In genomic region chr15:52233405-52233804, GRCh38 we compare ENCODE assay signal across 9 cellular contexts. TPM values are rescaled to one million over a fixed set of nuclear protein-coding genes. Genes with fewer than 3 reads are reported as not detected.
A peak's percentile ranks its signal among the peaks of the same experiment; 100 is the strongest.
DNase-seq lines count a peak whose midpoint lies in the region; ATAC-seq, FAIRE-seq and TF ChIP-seq lines count a peak whose summit lies in the region.
"Had no signal": no experiment of that assay in that cellular context is flagged by ENCODE, and none has a peak within 500 bp of the region (broad histone marks: within the 10 kb centered on the region; RNA-seq: fewer than 3 reads in every experiment).

No MANE protein-coding gene starts in this region.

- intact Hi-C loops in naive thymus-derived CD4-positive, alpha-beta T cell (cut with micrococcal nuclease), result no loop called here
- intact Hi-C loops in thyroid gland (cut with DNase I), result no loop called here

- peaks cover 6% of the 10 kb centered on the region for H3K27me3 Mint-ChIP-seq in HFFc6 (ENCODE audit: insufficient read depth)
- no peaks in the 10 kb centered on the region for H3K27me3 Mint-ChIP-seq in naive thymus-derived CD4-positive, alpha-beta T cell
- H3K27me3 Mint-ChIP-seq in stimulated activated naive CD8-positive, alpha-beta T cell treated with anti-CD3 and anti-CD28 coated beads, Interleukin-15, amount 100 ng/mL, for 72 hours, result no peaks in the 10 kb centered on the region

- no peaks in the 10 kb centered on the region for H3K36me3 ChIP-seq in naive thymus-derived CD4-positive, alpha-beta T cell (ENCODE audit: control insufficient read depth in 2 of 3, insufficient read depth in 3 of 3, low read length in 3 of 3)
- H3K36me3 ChIP-seq in thyroid gland, result peaks cover 17 to 35% of the 10 kb centered on the region in 2 donors

- H3K9me3 ChIP-seq in naive thymus-derived CD4-positive, alpha-beta T cell (ENCODE audit: control insufficient read depth in 2 of 3, low read length in 3 of 3), result no peaks in the 10 kb centered on the region
- H3K9me3 ChIP-seq in thyroid gland, result no peaks in the 10 kb centered on the region

- DNase-seq in GM18507 (ENCODE audit: extremely low spot score, insufficient read length, low read depth), result no peak
- DNase-seq in HFFc6, result peak; percentile 48
- DNase-seq in RPMI7951 (ENCODE audit: low read depth), result peak; percentile 78
- DNase-seq in naive thymus-derived CD4-positive, alpha-beta T cell, result no peak
- no peak for DNase-seq in thyroid gland
- DNase-seq in stimulated activated naive CD8-positive, alpha-beta T cell treated with anti-CD3 and anti-CD28 coated beads, Interleukin-15, amount 100 ng/mL, for 72 hours, result no peak
- no peak for DNase-seq in NCI-H1930 (lab: John Stamatoyannopoulos, UW)
- DNase-seq: substantia nigra, SW 1271 had no signal

- no peaks in the 10 kb centered on the region for H3K36me3 Mint-ChIP-seq in HFFc6 (ENCODE audit: low read depth)
- peaks cover 0 to 2% (median 0%) of the 10 kb centered on the region in 5 donors for H3K36me3 Mint-ChIP-seq in naive thymus-derived CD4-positive, alpha-beta T cell

- CTCF ChIA-PET in naive thymus-derived CD4-positive, alpha-beta T cell (lab: Charles Lee), result interaction anchor here (0.7 to 3.9 kb wide), 3 partner anchors 12 to 24 kb away, joined by 3 to 25 read pairs (median 4); no protein-coding TSS in a partner anchor

- TF ChIP-seq POLR2A in thyroid gland (IDR thresholded peaks at IDR 0.05), result no peak

- no peaks in the 10 kb centered on the region for H3K27me3 ChIP-seq in naive thymus-derived CD4-positive, alpha-beta T cell (ENCODE audit: control insufficient read depth in 2 of 2, insufficient read depth in 2 of 2, low read length in 2 of 2)
- H3K27me3 ChIP-seq in thyroid gland, result no peaks in the 10 kb centered on the region

- peaks cover 40% of the 10 kb centered on the region for H3K4me1 Mint-ChIP-seq in HFFc6 (ENCODE audit: low read depth)
- H3K4me1 Mint-ChIP-seq in naive thymus-derived CD4-positive, alpha-beta T cell, result peaks cover 23 to 58% (median 46%) of the 10 kb centered on the region in 7 donors
- peaks cover 39% of the 10 kb centered on the region for H3K4me1 Mint-ChIP-seq in stimulated activated naive CD8-positive, alpha-beta T cell treated with anti-CD3 and anti-CD28 coated beads, Interleukin-15, amount 100 ng/mL, for 72 hours

- WGBS in thyroid gland, 2 donors, result 76 to 84% methylated on average over 4 of the region's 4 CpGs

- no peak overlapping the region for H3K4me3 ChIP-seq in naive thymus-derived CD4-positive, alpha-beta T cell (ENCODE audit: low read length)
- H3K4me3 ChIP-seq in thyroid gland (replicated peaks in 1 of 3), result no peak overlapping the region

- peak overlapping the region; percentile 78 for H3K27ac Mint-ChIP-seq in HFFc6
- peak overlapping the region in 8 of 9 donors; percentile 95 to 98 (median 96) for H3K27ac Mint-ChIP-seq in naive thymus-derived CD4-positive, alpha-beta T cell
- H3K27ac Mint-ChIP-seq in stimulated activated naive CD8-positive, alpha-beta T cell treated with anti-CD3 and anti-CD28 coated beads, Interleukin-15, amount 100 ng/mL, for 72 hours, result peak overlapping the region in 1 of 2 donors; percentile 59

- peak; percentile 73 for FAIRE-seq in GM18507 (lab: Jason Lieb, UNC)

- H3K4me1 ChIP-seq in naive thymus-derived CD4-positive, alpha-beta T cell (ENCODE audit: control insufficient read depth in 2 of 2, insufficient read depth in 2 of 2, low read length in 2 of 2), result peaks cover 0 to 29% of the 10 kb centered on the region in 2 donors
- H3K4me1 ChIP-seq in thyroid gland, result no peaks in the 10 kb centered on the region

- peak overlapping the region; percentile 79 for H3K4me3 Mint-ChIP-seq in HFFc6
- peak overlapping the region in 9 of 10 donors; percentile 43 to 75 (median 65) for H3K4me3 Mint-ChIP-seq in naive thymus-derived CD4-positive, alpha-beta T cell
- no peak overlapping the region for H3K4me3 Mint-ChIP-seq in stimulated activated naive CD8-positive, alpha-beta T cell treated with anti-CD3 and anti-CD28 coated beads, Interleukin-15, amount 100 ng/mL, for 72 hours

- POLR2A ChIA-PET in naive thymus-derived CD4-positive, alpha-beta T cell (lab: Charles Lee), result interaction anchor here (0.8 to 6.7 kb wide), 3 partner anchors 16 to 54 kb away, joined by 3 to 53 read pairs (median 3); no protein-coding TSS in a partner anchor

- H3K27ac ChIP-seq in naive thymus-derived CD4-positive, alpha-beta T cell (ENCODE audit: low read depth, low read length), result peak overlapping the region; percentile 71
- H3K27ac ChIP-seq in thyroid gland, result no peak overlapping the region

- H3K9me3 Mint-ChIP-seq in HFFc6, result no peaks in the 10 kb centered on the region
- no peaks in the 10 kb centered on the region for H3K9me3 Mint-ChIP-seq in naive thymus-derived CD4-positive, alpha-beta T cell
- no peaks in the 10 kb centered on the region for H3K9me3 Mint-ChIP-seq in stimulated activated naive CD8-positive, alpha-beta T cell treated with anti-CD3 and anti-CD28 coated beads, Interleukin-15, amount 100 ng/mL, for 72 hours

- ATAC-seq in naive thymus-derived CD4-positive, alpha-beta T cell, result peak; percentile 13
- ATAC-seq in stimulated activated naive CD8-positive, alpha-beta T cell treated with anti-CD3 and anti-CD28 coated beads, Interleukin-15, amount 100 ng/mL, for 72 hours, result no peak

- TF ChIP-seq CTCF in HFFc6 (IDR thresholded peaks at IDR 0.05) (no peak), thyroid gland (IDR thresholded peaks at IDR 0.05) (no peak)

RNA-seq across cellular contexts. Expression of gene GNB5, which starts 42.2 kb away (rescaled TPM):
- 10 to 100 TPM; 24.1 to 37.1 (median 33.0) TPM for total RNA-seq in HFFc6 (2021; fragmentation: NEBNext Ultra II Directional; extraction: Animal tissue kit (Norgen Biotek cat#: 25700))
- total RNA-seq in RPMI7951 (2014; rRNA removed; shearing (Covaris generic)), result 53.2 and 64.3 TPM in 2 replicates
- 10 to 100 TPM; 35.9 to 80.0 (median 50.7) TPM for total RNA-seq in naive thymus-derived CD4-positive, alpha-beta T cell
- polyA plus RNA-seq in naive thymus-derived CD4-positive, alpha-beta T cell, result 10 to 100 TPM; 35.1 to 49.0 TPM
- total RNA-seq in thyroid gland, result 10 to 100 TPM; 49.6 to 62.1 (median 54.4) TPM

Comparison
In these comparisons a context has a peak if more than half of its experiments do, and no peak if none do; other contexts are left out.
1. DNase-seq: peak in HFFc6 (single experiment) and RPMI7951 (single experiment); none in GM18507 (single experiment), naive thymus-derived CD4-positive, alpha-beta T cell (0 of 9), thyroid gland (0 of 2), stimulated activated naive CD8-positive, alpha-beta T cell treated with anti-CD3 and anti-CD28 coated beads, Interleukin-15, amount 100 ng/mL, for 72 hours (0 of 2) and NCI-H1930 (0 of 2).
2. H3K4me3 Mint-ChIP-seq: peak in HFFc6 (single experiment) and naive thymus-derived CD4-positive, alpha-beta T cell (9 of 10); none in stimulated activated naive CD8-positive, alpha-beta T cell treated with anti-CD3 and anti-CD28 coated beads, Interleukin-15, amount 100 ng/mL, for 72 hours (0 of 2).